ENCODE assay signal across 1 cellular context in the genomic region with DNA sequence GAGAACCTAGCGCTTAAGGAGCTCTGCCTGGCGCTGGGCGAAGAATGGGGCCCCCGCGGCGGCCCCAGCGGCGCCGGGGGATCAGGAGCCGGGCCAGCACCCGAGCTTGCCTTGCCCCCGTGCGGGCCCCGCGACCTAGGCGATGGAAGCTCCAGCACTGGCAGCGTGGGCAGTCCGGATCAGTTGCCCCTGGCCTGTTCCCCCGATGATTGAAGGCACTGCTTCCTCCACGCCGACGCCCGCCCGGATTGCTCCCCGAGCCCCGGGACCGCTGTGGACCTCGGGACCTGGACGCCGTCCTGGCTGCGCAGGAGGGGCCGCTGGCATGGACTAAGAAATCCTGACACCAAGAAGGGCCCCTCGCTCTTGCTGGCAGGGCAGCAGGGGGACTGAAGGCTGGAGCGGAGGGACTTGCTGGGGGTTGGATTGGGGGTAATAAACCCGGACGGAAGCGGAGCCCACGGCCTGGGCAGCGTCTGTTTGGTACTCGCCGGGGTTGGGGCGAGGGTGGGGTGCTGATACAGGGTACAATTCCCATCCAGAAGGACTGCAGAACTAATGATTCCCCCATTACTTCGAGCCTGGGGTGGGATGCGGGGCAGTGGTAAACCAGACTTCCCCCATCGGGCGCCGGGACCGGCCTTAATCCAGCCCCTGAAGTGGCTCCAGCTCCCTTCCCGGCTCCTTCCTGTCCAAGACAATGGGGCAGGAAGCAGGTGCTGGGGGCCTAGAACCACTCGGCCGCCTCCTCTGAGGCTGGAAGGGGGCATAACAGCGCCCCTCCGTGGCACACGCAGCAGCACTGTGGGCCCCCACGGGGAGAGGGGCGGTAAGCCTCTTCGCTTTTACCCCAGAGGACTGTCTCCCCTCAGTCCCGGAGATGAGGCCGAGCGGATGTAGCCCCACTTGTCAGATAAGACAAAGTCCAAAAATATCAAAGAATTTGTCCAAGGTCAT.
A peak's percentile ranks its signal among the peaks of the same experiment; 100 is the strongest.
TF ChIP-seq lines count a peak whose summit lies in the region.

No MANE protein-coding gene starts in this region.

TF ChIP-seq in HepG2, 621 proteins besides CTCF, POLR2A, EP300 and RAD21 (continued from another document and continues in another):
- TF ChIP-seq, protein P1, sequence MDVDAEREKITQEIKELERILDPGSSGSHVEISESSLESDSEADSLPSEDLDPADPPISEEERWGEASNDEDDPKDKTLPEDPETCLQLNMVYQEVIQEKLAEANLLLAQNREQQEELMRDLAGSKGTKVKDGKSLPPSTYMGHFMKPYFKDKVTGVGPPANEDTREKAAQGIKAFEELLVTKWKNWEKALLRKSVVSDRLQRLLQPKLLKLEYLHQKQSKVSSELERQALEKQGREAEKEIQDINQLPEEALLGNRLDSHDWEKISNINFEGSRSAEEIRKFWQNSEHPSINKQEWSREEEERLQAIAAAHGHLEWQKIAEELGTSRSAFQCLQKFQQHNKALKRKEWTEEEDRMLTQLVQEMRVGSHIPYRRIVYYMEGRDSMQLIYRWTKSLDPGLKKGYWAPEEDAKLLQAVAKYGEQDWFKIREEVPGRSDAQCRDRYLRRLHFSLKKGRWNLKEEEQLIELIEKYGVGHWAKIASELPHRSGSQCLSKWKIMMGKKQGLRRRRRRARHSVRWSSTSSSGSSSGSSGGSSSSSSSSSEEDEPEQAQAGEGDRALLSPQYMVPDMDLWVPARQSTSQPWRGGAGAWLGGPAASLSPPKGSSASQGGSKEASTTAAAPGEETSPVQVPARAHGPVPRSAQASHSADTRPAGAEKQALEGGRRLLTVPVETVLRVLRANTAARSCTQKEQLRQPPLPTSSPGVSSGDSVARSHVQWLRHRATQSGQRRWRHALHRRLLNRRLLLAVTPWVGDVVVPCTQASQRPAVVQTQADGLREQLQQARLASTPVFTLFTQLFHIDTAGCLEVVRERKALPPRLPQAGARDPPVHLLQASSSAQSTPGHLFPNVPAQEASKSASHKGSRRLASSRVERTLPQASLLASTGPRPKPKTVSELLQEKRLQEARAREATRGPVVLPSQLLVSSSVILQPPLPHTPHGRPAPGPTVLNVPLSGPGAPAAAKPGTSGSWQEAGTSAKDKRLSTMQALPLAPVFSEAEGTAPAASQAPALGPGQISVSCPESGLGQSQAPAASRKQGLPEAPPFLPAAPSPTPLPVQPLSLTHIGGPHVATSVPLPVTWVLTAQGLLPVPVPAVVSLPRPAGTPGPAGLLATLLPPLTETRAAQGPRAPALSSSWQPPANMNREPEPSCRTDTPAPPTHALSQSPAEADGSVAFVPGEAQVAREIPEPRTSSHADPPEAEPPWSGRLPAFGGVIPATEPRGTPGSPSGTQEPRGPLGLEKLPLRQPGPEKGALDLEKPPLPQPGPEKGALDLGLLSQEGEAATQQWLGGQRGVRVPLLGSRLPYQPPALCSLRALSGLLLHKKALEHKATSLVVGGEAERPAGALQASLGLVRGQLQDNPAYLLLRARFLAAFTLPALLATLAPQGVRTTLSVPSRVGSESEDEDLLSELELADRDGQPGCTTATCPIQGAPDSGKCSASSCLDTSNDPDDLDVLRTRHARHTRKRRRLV (CRISPR knock-in tag; IDR thresholded peaks at IDR 0.05): no peak
- no peak for TF ChIP-seq ZNF660 (CRISPR knock-in tag; IDR thresholded peaks at IDR 0.05; ENCODE audit: borderline replicate concordance, low read depth)
- no peak for TF ChIP-seq RNF2 (conservative IDR thresholded peaks at IDR 0.05; ENCODE audit: low read depth)
- TF ChIP-seq ZNF761 (CRISPR knock-in tag; conservative IDR thresholded peaks at IDR 0.05): no peak
- 0 out of 2 replicates have a peak, but pooled peaks have one; percentile 36 for TF ChIP-seq MIXL1 (CRISPR knock-in tag; IDR thresholded peaks at IDR 0.05)
- no peak; the same call in 1 of the 2 replicates for TF ChIP-seq ELF3 (CRISPR knock-in tag; IDR thresholded peaks at IDR 0.05)
- TF ChIP-seq, protein P2, sequence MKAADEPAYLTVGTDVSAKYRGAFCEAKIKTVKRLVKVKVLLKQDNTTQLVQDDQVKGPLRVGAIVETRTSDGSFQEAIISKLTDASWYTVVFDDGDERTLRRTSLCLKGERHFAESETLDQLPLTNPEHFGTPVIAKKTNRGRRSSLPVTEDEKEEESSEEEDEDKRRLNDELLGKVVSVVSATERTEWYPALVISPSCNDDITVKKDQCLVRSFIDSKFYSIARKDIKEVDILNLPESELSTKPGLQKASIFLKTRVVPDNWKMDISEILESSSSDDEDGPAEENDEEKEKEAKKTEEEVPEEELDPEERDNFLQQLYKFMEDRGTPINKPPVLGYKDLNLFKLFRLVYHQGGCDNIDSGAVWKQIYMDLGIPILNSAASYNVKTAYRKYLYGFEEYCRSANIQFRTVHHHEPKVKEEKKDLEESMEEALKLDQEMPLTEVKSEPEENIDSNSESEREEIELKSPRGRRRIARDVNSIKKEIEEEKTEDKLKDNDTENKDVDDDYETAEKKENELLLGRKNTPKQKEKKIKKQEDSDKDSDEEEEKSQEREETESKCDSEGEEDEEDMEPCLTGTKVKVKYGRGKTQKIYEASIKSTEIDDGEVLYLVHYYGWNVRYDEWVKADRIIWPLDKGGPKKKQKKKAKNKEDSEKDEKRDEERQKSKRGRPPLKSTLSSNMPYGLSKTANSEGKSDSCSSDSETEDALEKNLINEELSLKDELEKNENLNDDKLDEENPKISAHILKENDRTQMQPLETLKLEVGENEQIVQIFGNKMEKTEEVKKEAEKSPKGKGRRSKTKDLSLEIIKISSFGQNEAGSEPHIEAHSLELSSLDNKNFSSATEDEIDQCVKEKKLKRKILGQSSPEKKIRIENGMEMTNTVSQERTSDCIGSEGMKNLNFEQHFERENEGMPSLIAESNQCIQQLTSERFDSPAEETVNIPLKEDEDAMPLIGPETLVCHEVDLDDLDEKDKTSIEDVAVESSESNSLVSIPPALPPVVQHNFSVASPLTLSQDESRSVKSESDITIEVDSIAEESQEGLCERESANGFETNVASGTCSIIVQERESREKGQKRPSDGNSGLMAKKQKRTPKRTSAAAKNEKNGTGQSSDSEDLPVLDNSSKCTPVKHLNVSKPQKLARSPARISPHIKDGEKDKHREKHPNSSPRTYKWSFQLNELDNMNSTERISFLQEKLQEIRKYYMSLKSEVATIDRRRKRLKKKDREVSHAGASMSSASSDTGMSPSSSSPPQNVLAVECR (CRISPR knock-in tag; IDR thresholded peaks at IDR 0.05; ENCODE audit: borderline replicate concordance): no peak; the same call in 1 of the 2 replicates
- TF ChIP-seq PHF5A (CRISPR knock-in tag; IDR thresholded peaks at IDR 0.05; ENCODE audit: low read depth, unreplicated experiment): no peak
- TF ChIP-seq RBM39 (IDR thresholded peaks at IDR 0.05; ENCODE audit: low read depth, low read length, poor library complexity, severe bottlenecking): no peak
- no peak for TF ChIP-seq JDP2 (CRISPR knock-in tag; IDR thresholded peaks at IDR 0.05; ENCODE audit: borderline replicate concordance)
- TF ChIP-seq ZMYM3 (CRISPR knock-in tag; IDR thresholded peaks at IDR 0.05): no peak
- no peak for TF ChIP-seq ZNF619 (CRISPR knock-in tag; IDR thresholded peaks at IDR 0.05)
- TF ChIP-seq ZNF839 (CRISPR knock-in tag; IDR thresholded peaks at IDR 0.05; ENCODE audit: borderline replicate concordance): no peak
- TF ChIP-seq KAT2B (IDR thresholded peaks at IDR 0.05; ENCODE audit: borderline replicate concordance, low read depth, low read length): no peak
- TF ChIP-seq CENPX (CRISPR knock-in tag; IDR thresholded peaks at IDR 0.05): no peak
- TF ChIP-seq, protein P3, sequence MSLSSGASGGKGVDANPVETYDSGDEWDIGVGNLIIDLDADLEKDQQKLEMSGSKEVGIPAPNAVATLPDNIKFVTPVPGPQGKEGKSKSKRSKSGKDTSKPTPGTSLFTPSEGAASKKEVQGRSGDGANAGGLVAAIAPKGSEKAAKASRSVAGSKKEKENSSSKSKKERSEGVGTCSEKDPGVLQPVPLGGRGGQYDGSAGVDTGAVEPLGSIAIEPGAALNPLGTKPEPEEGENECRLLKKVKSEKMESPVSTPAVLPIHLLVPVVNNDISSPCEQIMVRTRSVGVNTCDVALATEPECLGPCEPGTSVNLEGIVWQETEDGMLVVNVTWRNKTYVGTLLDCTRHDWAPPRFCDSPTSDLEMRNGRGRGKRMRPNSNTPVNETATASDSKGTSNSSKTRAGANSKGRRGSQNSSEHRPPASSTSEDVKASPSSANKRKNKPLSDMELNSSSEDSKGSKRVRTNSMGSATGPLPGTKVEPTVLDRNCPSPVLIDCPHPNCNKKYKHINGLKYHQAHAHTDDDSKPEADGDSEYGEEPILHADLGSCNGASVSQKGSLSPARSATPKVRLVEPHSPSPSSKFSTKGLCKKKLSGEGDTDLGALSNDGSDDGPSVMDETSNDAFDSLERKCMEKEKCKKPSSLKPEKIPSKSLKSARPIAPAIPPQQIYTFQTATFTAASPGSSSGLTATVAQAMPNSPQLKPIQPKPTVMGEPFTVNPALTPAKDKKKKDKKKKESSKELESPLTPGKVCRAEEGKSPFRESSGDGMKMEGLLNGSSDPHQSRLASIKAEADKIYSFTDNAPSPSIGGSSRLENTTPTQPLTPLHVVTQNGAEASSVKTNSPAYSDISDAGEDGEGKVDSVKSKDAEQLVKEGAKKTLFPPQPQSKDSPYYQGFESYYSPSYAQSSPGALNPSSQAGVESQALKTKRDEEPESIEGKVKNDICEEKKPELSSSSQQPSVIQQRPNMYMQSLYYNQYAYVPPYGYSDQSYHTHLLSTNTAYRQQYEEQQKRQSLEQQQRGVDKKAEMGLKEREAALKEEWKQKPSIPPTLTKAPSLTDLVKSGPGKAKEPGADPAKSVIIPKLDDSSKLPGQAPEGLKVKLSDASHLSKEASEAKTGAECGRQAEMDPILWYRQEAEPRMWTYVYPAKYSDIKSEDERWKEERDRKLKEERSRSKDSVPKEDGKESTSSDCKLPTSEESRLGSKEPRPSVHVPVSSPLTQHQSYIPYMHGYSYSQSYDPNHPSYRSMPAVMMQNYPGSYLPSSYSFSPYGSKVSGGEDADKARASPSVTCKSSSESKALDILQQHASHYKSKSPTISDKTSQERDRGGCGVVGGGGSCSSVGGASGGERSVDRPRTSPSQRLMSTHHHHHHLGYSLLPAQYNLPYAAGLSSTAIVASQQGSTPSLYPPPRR (CRISPR knock-in tag; IDR thresholded peaks at IDR 0.05; ENCODE audit: borderline replicate concordance): peak; percentile 64
- TF ChIP-seq ZC3H13 (CRISPR knock-in tag; IDR thresholded peaks at IDR 0.05): peak; percentile 97
- no peak for TF ChIP-seq ZNF674 (CRISPR knock-in tag; IDR thresholded peaks at IDR 0.05; ENCODE audit: low read depth)
- TF ChIP-seq RFX5 (IDR thresholded peaks at IDR 0.05; ENCODE audit: low read depth, low read length): no peak
- TF ChIP-seq ZNF766 (CRISPR knock-in tag; IDR thresholded peaks at IDR 0.05; ENCODE audit: borderline replicate concordance): no peak
- TF ChIP-seq, protein P4, sequence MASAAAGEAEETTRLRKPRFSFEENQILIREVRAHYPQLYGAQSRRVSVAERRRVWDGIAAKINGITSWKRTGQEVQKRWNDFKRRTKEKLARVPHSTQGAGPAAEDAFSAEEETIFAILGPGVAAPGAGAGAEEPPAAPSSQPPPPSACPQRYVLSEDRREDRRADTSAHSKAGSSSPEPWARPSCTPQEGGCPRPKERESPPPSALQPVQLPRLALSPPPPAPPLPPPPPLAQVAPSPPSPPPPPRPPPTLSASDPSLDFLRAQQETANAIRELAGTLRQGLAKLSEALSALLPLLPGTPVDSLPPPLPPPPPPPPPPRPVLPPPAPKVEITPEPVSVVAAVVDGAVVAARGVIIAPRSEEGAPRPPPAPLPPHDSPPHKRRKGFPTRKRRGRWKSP (CRISPR knock-in tag; IDR thresholded peaks at IDR 0.05): no peak
- TF ChIP-seq, protein P5, sequence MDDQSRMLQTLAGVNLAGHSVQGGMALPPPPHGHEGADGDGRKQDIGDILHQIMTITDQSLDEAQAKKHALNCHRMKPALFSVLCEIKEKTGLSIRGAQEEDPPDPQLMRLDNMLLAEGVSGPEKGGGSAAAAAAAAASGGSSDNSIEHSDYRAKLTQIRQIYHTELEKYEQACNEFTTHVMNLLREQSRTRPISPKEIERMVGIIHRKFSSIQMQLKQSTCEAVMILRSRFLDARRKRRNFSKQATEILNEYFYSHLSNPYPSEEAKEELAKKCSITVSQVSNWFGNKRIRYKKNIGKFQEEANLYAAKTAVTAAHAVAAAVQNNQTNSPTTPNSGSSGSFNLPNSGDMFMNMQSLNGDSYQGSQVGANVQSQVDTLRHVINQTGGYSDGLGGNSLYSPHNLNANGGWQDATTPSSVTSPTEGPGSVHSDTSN (CRISPR knock-in tag; IDR thresholded peaks at IDR 0.05; ENCODE audit: borderline replicate concordance): no peak
- no peak for TF ChIP-seq CHD4 (IDR thresholded peaks at IDR 0.05; ENCODE audit: borderline replicate concordance, low read length)
- TF ChIP-seq NR2F6 (IDR thresholded peaks at IDR 0.05): no peak
- 0 out of 2 replicates have a peak, but pooled peaks have one; percentile 25 for TF ChIP-seq NR2F6 (CRISPR knock-in tag; IDR thresholded peaks at IDR 0.05)
- TF ChIP-seq ZNF652 (CRISPR knock-in tag; IDR thresholded peaks at IDR 0.05; ENCODE audit: borderline replicate concordance, low read depth): no peak
- TF ChIP-seq, protein P6, sequence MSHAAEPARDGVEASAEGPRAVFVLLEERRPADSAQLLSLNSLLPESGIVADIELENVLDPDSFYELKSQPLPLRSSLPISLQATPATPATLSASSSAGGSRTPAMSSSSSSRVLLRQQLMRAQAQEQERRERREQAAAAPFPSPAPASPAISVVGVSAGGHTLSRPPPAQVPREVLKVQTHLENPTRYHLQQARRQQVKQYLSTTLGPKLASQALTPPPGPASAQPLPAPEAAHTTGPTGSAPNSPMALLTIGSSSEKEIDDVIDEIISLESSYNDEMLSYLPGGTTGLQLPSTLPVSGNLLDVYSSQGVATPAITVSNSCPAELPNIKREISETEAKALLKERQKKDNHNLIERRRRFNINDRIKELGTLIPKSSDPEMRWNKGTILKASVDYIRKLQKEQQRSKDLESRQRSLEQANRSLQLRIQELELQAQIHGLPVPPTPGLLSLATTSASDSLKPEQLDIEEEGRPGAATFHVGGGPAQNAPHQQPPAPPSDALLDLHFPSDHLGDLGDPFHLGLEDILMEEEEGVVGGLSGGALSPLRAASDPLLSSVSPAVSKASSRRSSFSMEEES (CRISPR knock-in tag; IDR thresholded peaks at IDR 0.05): no peak; the same call in 1 of the 2 replicates
